Comparison of ENCODE assay signal across 23 cellular contexts in the genomic region with DNA sequence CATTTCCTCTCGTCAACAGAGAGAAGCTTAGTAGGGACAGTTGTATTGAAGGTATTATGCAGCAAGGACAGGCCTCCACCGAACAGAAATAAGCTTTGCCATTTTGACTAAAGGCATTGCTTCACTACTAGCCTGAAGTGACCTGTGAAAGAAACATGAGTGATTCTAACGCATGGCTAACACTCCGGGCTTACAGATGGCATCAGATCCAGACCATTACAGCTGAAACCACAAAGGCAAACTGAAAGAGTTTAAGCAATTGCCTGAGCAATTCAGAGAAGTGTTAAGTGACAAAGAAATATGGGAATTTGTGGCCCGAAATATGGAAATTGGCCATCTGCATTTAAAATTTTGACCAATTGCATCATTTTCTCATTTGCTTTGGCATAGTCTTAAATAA.
"Had no signal": no experiment of that assay in that cellular context is flagged by ENCODE, and none has a peak within 500 bp of the region (broad histone marks: within the 10 kb centered on the region; RNA-seq: fewer than 3 reads in every experiment).

No MANE protein-coding gene starts in this region.

- H3K27ac ChIP-seq: breast epithelium, esophagus muscularis mucosa, foreskin keratinocyte, transverse colon, vagina had no signal

- H3K9me3 Mint-ChIP-seq: dendritic cell treated with granulocyte-macrophage colony-stimulating factor and Interleukin-4, amounts not matched to agents 40 ng/mL and 50 ng/mL, for 4 days had no signal

- H3K4me1 ChIP-seq: breast epithelium, esophagus muscularis mucosa, foreskin keratinocyte, transverse colon, vagina had no signal

- H3K36me3 Mint-ChIP-seq: activated naive CD8-positive, alpha-beta T cell treated with anti-CD3 and anti-CD28 coated beads, Interleukin-2, amount 10 ng/mL, durations not matched to agents 7 days and 5 days; natural killer cell treated with Interleukin-12 subunit alpha and Interleukin-12 subunit beta and Interleukin-15 and Interleukin-18, amount 100 ng/mL, for 72 hours; T-cell had no signal

- DNase-seq: activated CD4-positive, alpha-beta T cell treated with anti-CD3 and anti-CD28 coated beads, Interleukin-2, amount 10 ng/mL, durations not matched to agents 7 days and 5 days; activated CD8-positive, alpha-beta T cell treated with anti-CD3 and anti-CD28 coated beads, Interleukin-2, amount 10 ng/mL, durations not matched to agents 7 days and 5 days; activated naive CD4-positive, alpha-beta T cell treated with Interleukin-2 at 50 U/mL for 16 hours; activated naive CD8-positive, alpha-beta T cell treated with anti-CD3 and anti-CD28 coated beads, Interleukin-2, amount 10 ng/mL, durations not matched to agents 7 days and 5 days; activated T-cell treated with anti-CD3 and anti-CD28 coated beads, Interleukin-2, amount 50 U/mL, for 24 hours; aorta; effector memory CD4-positive, alpha-beta T cell; foreskin keratinocyte; hypothalamus; islet precursor cell; occipital lobe; stimulated activated naive CD4-positive, alpha-beta T cell treated with Interleukin-2 at 50 U/mL for 16 hours; substantia nigra; T-cell; transverse colon had no signal

- H3K27me3 ChIP-seq: breast epithelium, esophagus muscularis mucosa, foreskin keratinocyte, transverse colon, vagina had no signal

- H3K4me1 Mint-ChIP-seq: activated CD4-positive, alpha-beta T cell treated with anti-CD3 and anti-CD28 coated beads, Interleukin-2, amount 10 ng/mL, durations not matched to agents 7 days and 5 days; activated naive CD8-positive, alpha-beta T cell treated with anti-CD3 and anti-CD28 coated beads, Interleukin-2, amount 10 ng/mL, durations not matched to agents 7 days and 5 days; T-cell had no signal

- ATAC-seq: activated CD8-positive, alpha-beta T cell treated with anti-CD3 and anti-CD28 coated beads, Interleukin-2, amount 10 ng/mL, durations not matched to agents 7 days and 5 days; foreskin keratinocyte; left lobe of liver; natural killer cell treated with Interleukin-12 subunit alpha and Interleukin-12 subunit beta and Interleukin-15 and Interleukin-18, amount 100 ng/mL, for 72 hours; T-cell had no signal

- H3K36me3 ChIP-seq: breast epithelium, esophagus muscularis mucosa, transverse colon, vagina had no signal

- H3K4me3 ChIP-seq: breast epithelium, esophagus muscularis mucosa, lung, transverse colon, vagina had no signal

- H3K27me3 Mint-ChIP-seq: activated CD4-positive, alpha-beta T cell treated with anti-CD3 and anti-CD28 coated beads, Interleukin-2, amount 10 ng/mL, durations not matched to agents 7 days and 5 days; activated naive CD8-positive, alpha-beta T cell treated with anti-CD3 and anti-CD28 coated beads, Interleukin-2, amount 10 ng/mL, durations not matched to agents 7 days and 5 days; activated T-cell treated with anti-CD3 and anti-CD28 coated beads, Interleukin-2, amount 50 U/mL, for 24 hours; dendritic cell treated with granulocyte-macrophage colony-stimulating factor and Interleukin-4, amounts not matched to agents 40 ng/mL and 50 ng/mL, for 4 days; natural killer cell treated with Interleukin-12 subunit alpha and Interleukin-12 subunit beta and Interleukin-15 and Interleukin-18, amount 100 ng/mL, for 72 hours; T-cell had no signal

- H3K27ac Mint-ChIP-seq: activated CD4-positive, alpha-beta T cell treated with anti-CD3 and anti-CD28 coated beads, Interleukin-2, amount 10 ng/mL, durations not matched to agents 7 days and 5 days; activated CD8-positive, alpha-beta T cell treated with anti-CD3 and anti-CD28 coated beads, Interleukin-2, amount 10 ng/mL, durations not matched to agents 7 days and 5 days; activated naive CD8-positive, alpha-beta T cell treated with anti-CD3 and anti-CD28 coated beads, Interleukin-2, amount 10 ng/mL, durations not matched to agents 7 days and 5 days; activated T-cell treated with anti-CD3 and anti-CD28 coated beads, Interleukin-2, amount 50 U/mL, for 24 hours; activated T-helper 2 cell treated with anti-CD3 and anti-CD28 coated beads, Interferon-gamma antibody, Interleukin-2, Interleukin-4, amounts not matched to agents 10 μg/mL and 5 μg/mL and 100 μg/mL, durations not matched to agents 14 hours and 24 hours and 36 hours; dendritic cell treated with granulocyte-macrophage colony-stimulating factor and Interleukin-4, amounts not matched to agents 40 ng/mL and 50 ng/mL, for 4 days; natural killer cell treated with Interleukin-12 subunit alpha and Interleukin-12 subunit beta and Interleukin-15 and Interleukin-18, amount 100 ng/mL, for 72 hours; T-cell had no signal

- H3K9me3 ChIP-seq: breast epithelium, esophagus muscularis mucosa, transverse colon, vagina had no signal

- H3K4me3 Mint-ChIP-seq: activated CD4-positive, alpha-beta T cell treated with anti-CD3 and anti-CD28 coated beads, Interleukin-2, amount 10 ng/mL, durations not matched to agents 7 days and 5 days; activated CD8-positive, alpha-beta T cell treated with anti-CD3 and anti-CD28 coated beads, Interleukin-2, amount 10 ng/mL, durations not matched to agents 7 days and 5 days; activated naive CD8-positive, alpha-beta T cell treated with anti-CD3 and anti-CD28 coated beads, Interleukin-2, amount 10 ng/mL, durations not matched to agents 7 days and 5 days; activated T-cell treated with anti-CD3 and anti-CD28 coated beads, Interleukin-2, amount 50 U/mL, for 24 hours; dendritic cell treated with granulocyte-macrophage colony-stimulating factor and Interleukin-4, amounts not matched to agents 40 ng/mL and 50 ng/mL, for 4 days; natural killer cell treated with Interleukin-12 subunit alpha and Interleukin-12 subunit beta and Interleukin-15 and Interleukin-18, amount 100 ng/mL, for 72 hours; T-cell had no signal
